ENCODE assay signal across 8 cellular contexts in genomic region chr15:64990168-64990470, GRCh38.
DNase-seq lines count a peak whose midpoint lies in the region; ATAC-seq and TF ChIP-seq lines count a peak whose summit lies in the region.

No MANE protein-coding gene starts in this region.

- ATAC-seq in HG03439 (IDR thresholded peaks at IDR 0.05; ENCODE audit: unreplicated experiment) = no peak
- ATAC-seq in GM18511 (IDR thresholded peaks at IDR 0.05; ENCODE audit: unreplicated experiment) = no peak
- ATAC-seq in HG02678 (IDR thresholded peaks at IDR 0.05; ENCODE audit: unreplicated experiment) = no peak

- DNase-seq in GM06990 (ENCODE audit: extremely low read depth, insufficient read length) (no peak), fibroblast of mammary gland (ENCODE audit: low read depth) (no peak), NCI-H1417 treated with DMSO at 0.1 percent for 48 hours (lab: John Stamatoyannopoulos, UW) (no peak)

- peak overlapping the region; percentile 82 for H3K4me2 ChIP-seq in SU-DHL-6 (ENCODE audit: low read depth, low read length, poor library complexity, severe bottlenecking)
- H3K4me2 ChIP-seq in parathyroid adenoma (ENCODE audit: low read length) = peak overlapping the region; percentile 71

- H3F3A ChIP-seq in SU-DHL-6 (ENCODE audit: insufficient read depth) = peaks cover 12% of the 10 kb centered on the region

- H3K9me2 ChIP-seq in SU-DHL-6 (replicated peaks; ENCODE audit: insufficient read depth, low read length) = no peaks in the 10 kb centered on the region

- no peak for TF ChIP-seq CTCF in GM06990 (IDR thresholded peaks at IDR 0.05; ENCODE audit: insufficient read depth, low read length, poor library complexity, severe bottlenecking)
- TF ChIP-seq CTCF in SU-DHL-6 (IDR thresholded peaks at IDR 0.05; ENCODE audit: insufficient read depth, low read length, poor library complexity, severe bottlenecking) = no peak
- TF ChIP-seq CTCF in fibroblast of mammary gland (conservative IDR thresholded peaks at IDR 0.05; ENCODE audit: control insufficient read depth, insufficient read depth, low read depth, low read length) = no peak
- TF ChIP-seq CTCF in parathyroid adenoma (IDR thresholded peaks at IDR 0.05) = no peak

- peak overlapping the region; percentile 91 for H3K9ac ChIP-seq in SU-DHL-6 (ENCODE audit: low read length)
- peak overlapping the region; percentile 35 for H3K9ac ChIP-seq in parathyroid adenoma

- H3K9me3 ChIP-seq in SU-DHL-6 (ENCODE audit: insufficient read depth, low read length) (no peaks in the 10 kb centered on the region), parathyroid adenoma (ENCODE audit: control insufficient read depth, low read length) (no peaks in the 10 kb centered on the region)

- H3K36me3 ChIP-seq in GM06990 (ENCODE audit: control insufficient read depth, insufficient read depth, low read length) (peaks cover 1% of the 10 kb centered on the region; the same call in 1 of the 2 replicates), SU-DHL-6 (ENCODE audit: low read length) (no peaks in the 10 kb centered on the region), parathyroid adenoma (ENCODE audit: control insufficient read depth, insufficient read depth, low read length) (no peaks in the 10 kb centered on the region)

- H4K20me1 ChIP-seq in SU-DHL-6 (ENCODE audit: low read depth, low read length) = no peaks in the 10 kb centered on the region

- H3K27me3 ChIP-seq in GM06990 (replicated peaks; ENCODE audit: control insufficient read depth, insufficient read depth, low read length) (no peaks in the 10 kb centered on the region), SU-DHL-6 (ENCODE audit: low read length) (no peaks in the 10 kb centered on the region), parathyroid adenoma (ENCODE audit: control insufficient read depth, insufficient read depth, low read length) (no peaks in the 10 kb centered on the region)

- H3K79me2 ChIP-seq in SU-DHL-6 (ENCODE audit: insufficient read depth, low read length) (peaks cover 34% of the 10 kb centered on the region), parathyroid adenoma (no peaks in the 10 kb centered on the region)

- H2AFZ ChIP-seq in SU-DHL-6 (ENCODE audit: low read depth, low read length, severe bottlenecking) (peak overlapping the region; percentile 79), parathyroid adenoma (peak overlapping the region; percentile 85)

- peak overlapping the region; percentile 46 for H3K27ac ChIP-seq in SU-DHL-6 (ENCODE audit: low read depth, low read length)
- H3K27ac ChIP-seq in parathyroid adenoma = peak overlapping the region; percentile 81

- H3K4me1 ChIP-seq in parathyroid adenoma = no peaks in the 10 kb centered on the region

- peak overlapping the region; percentile 69 for H3K4me3 ChIP-seq in GM06990 (replicated peaks; ENCODE audit: low read depth, low read length)
- peak overlapping the region; percentile 97 for H3K4me3 ChIP-seq in SU-DHL-6 (ENCODE audit: insufficient read depth, low read length, poor library complexity, severe bottlenecking)
- peak overlapping the region; percentile 79 for H3K4me3 ChIP-seq in fibroblast of mammary gland (ENCODE audit: control insufficient read depth, low read depth, low read length)
- peak overlapping the region; percentile 74 for H3K4me3 ChIP-seq in parathyroid adenoma (ENCODE audit: low read depth, low read length)
